In genomic region chr10:42888504-42889095, GRCh38 we compare ENCODE assay signal across 17 cellular contexts.
"Had no signal": no experiment of that assay in that cellular context is flagged by ENCODE, and none has a peak within 500 bp of the region (broad histone marks: within the 10 kb centered on the region; RNA-seq: fewer than 3 reads in every experiment).

No MANE protein-coding gene starts in this region.

- FAIRE-seq: kidney had no signal

- DNase-seq: activated CD4-positive, CD25-positive, alpha-beta regulatory T cell treated with anti-CD3 and anti-CD28 coated beads, Interleukin-2, amount 50 U/mL, for 72 hours; activated CD8-positive, alpha-beta memory T cell treated with anti-CD3 and anti-CD28 coated beads for 24 hours; activated gamma-delta T cell treated with Interleukin-2 at 50 U/mL for 16 hours; caudate nucleus; gastrocnemius medialis; kidney; left lung; mucosa of descending colon; naive thymus-derived CD4-positive, alpha-beta T cell; ovary; right lobe of liver; stimulated activated CD4-positive, alpha-beta T cell treated with anti-CD3 and anti-CD28 coated beads, Interleukin-4, amount 100 ng/mL, for 1 hour; stomach; T-helper 2 cell; upper lobe of left lung had no signal

- ATAC-seq: activated naive CD4-positive, alpha-beta T cell treated with anti-CD3 and anti-CD28 coated beads, Interleukin-2, amount 50 U/mL, for 72 hours; gastrocnemius medialis; heart left ventricle; left lung; mucosa of descending colon; naive thymus-derived CD4-positive, alpha-beta T cell; right lobe of liver had no signal
